Comparison of ENCODE assay signal across 17 cellular contexts in genomic region chr20:11687546-11688292, GRCh38.
DNase-seq lines count a peak whose midpoint lies in the region; ATAC-seq and TF ChIP-seq lines count a peak whose summit lies in the region.
"Had no signal": no experiment of that assay in that cellular context is flagged by ENCODE, and none has a peak within 500 bp of the region (broad histone marks: within the 10 kb centered on the region; RNA-seq: fewer than 3 reads in every experiment).

No MANE protein-coding gene starts in this region.

- H4K20me1 ChIP-seq in hepatocyte (ENCODE audit: insufficient read depth, poor library complexity, severe bottlenecking) = no peaks in the 10 kb centered on the region
- H4K20me1 ChIP-seq in osteoblast (ENCODE audit: insufficient read depth, low read length) = no peaks in the 10 kb centered on the region

- H3K27ac ChIP-seq in hepatocyte = peak overlapping the region; percentile 82
- H3K27ac ChIP-seq in osteoblast (ENCODE audit: low read depth, low read length) = no peak overlapping the region
- H3K27ac ChIP-seq: C4-2B, KMS-11, left lung, right atrium auricular region had no signal

- no peaks in the 10 kb centered on the region for H3K9me2 ChIP-seq in hepatocyte (replicated peaks; ENCODE audit: insufficient read depth)

- TF ChIP-seq CTCF in hepatocyte (IDR thresholded peaks at IDR 0.05; ENCODE audit: poor library complexity) (no peak), osteoblast (IDR thresholded peaks at IDR 0.05; ENCODE audit: extremely low read depth, low read depth, low read length) (no peak)

- 47% methylated on average over 7 of the region's 7 CpGs for WGBS in hepatocyte (ENCODE audit: low lambda C conversion rate, missing lambda C conversion rate)

- H3K9me3 ChIP-seq in hepatocyte (ENCODE audit: low read depth) (no peaks in the 10 kb centered on the region), osteoblast (ENCODE audit: low read depth, low read length) (no peaks in the 10 kb centered on the region)
- H3K9me3 ChIP-seq: left lung, right atrium auricular region had no signal

- peaks cover 12% of the 10 kb centered on the region for H3K4me1 ChIP-seq in hepatocyte (ENCODE audit: insufficient read depth)
- H3K4me1 ChIP-seq in osteoblast (ENCODE audit: insufficient read depth, low read length) = no peaks in the 10 kb centered on the region

- H3K27me3 ChIP-seq in hepatocyte (no peaks in the 10 kb centered on the region), osteoblast (ENCODE audit: insufficient read depth, low read length) (no peaks in the 10 kb centered on the region)
- H3K27me3 ChIP-seq: right atrium auricular region had no signal

- no peaks in the 10 kb centered on the region for H3K36me3 ChIP-seq in hepatocyte (replicated peaks; ENCODE audit: insufficient read depth, low read depth)
- H3K36me3 ChIP-seq in osteoblast (ENCODE audit: insufficient read depth, low read length) = no peaks in the 10 kb centered on the region
- H3K36me3 ChIP-seq: left lung, right atrium auricular region had no signal

- H3K4me3 ChIP-seq in hepatocyte (peak overlapping the region; percentile 17), osteoblast (ENCODE audit: insufficient read depth, low read length) (no peak overlapping the region)

- ATAC-seq in GM18502 (IDR thresholded peaks at IDR 0.05; ENCODE audit: poor library complexity, unreplicated experiment) (no peak), GM19395 (IDR thresholded peaks at IDR 0.05; ENCODE audit: unreplicated experiment) (no peak)
- ATAC-seq: activated CD4-positive, alpha-beta T cell treated with anti-CD3 and anti-CD28 coated beads for 36 hours; HCT116 had no signal

- H3K79me2 ChIP-seq in hepatocyte (no peaks in the 10 kb centered on the region), osteoblast (ENCODE audit: insufficient read depth, low read length) (no peaks in the 10 kb centered on the region)

- H2AFZ ChIP-seq in hepatocyte (peak overlapping the region; percentile 95), osteoblast (ENCODE audit: low read length) (peak overlapping the region; percentile 41)

- peak; percentile 98 for DNase-seq in DMS53 (lab: John Stamatoyannopoulos, UW)
- DNase-seq in NCI-H748 (lab: John Stamatoyannopoulos, UW; ENCODE audit: unreplicated experiment) = peak; percentile 91
- peak; percentile 69 for DNase-seq in hepatocyte (ENCODE audit: low spot score)
- no peak for DNase-seq in osteoblast (ENCODE audit: insufficient read length, low spot score, missing footprints)
- DNase-seq in activated T-cell treated with anti-CD3 and anti-CD28 coated beads for 4 hours = no peak
- DNase-seq in middle frontal gyrus (ENCODE audit: extremely low spot score, low spot score) = no peak
- DNase-seq: activated naive CD4-positive, alpha-beta T cell; NCI-H524 treated with DMSO at 0.1 percent for 48 hours; trophoblast cell had no signal

- H3K4me2 ChIP-seq in hepatocyte (peak overlapping the region; percentile 89), osteoblast (ENCODE audit: insufficient read depth, low read length) (peak overlapping the region; percentile 81)
- H3K4me2 ChIP-seq: KMS-11 had no signal

Comparison
In these comparisons a context has a peak if more than half of its experiments do, and no peak if none do; other contexts are left out.
1. DNase-seq: peak in DMS53 (single experiment), NCI-H748 (single experiment) and hepatocyte (single experiment); none in osteoblast (single experiment), activated T-cell treated with anti-CD3 and anti-CD28 coated beads for 4 hours (single experiment) and middle frontal gyrus (single experiment).